In genomic region chr19:10717356-10718204, GRCh38 we compare ENCODE assay signal across 1 cellular context.
TF ChIP-seq lines count a peak whose summit lies in the region.

Gene DNM2 (plus strand): TSS chr19:10718079. CDS start chr19:10718243, 164 bp downstream.

TF ChIP-seq in K562, 482 proteins besides CTCF, POLR2A, EP300 and RAD21 (continued from another document and continues in another):
- no peak for TF ChIP-seq FIP1L1 (IDR thresholded peaks at IDR 0.05; ENCODE audit: low read depth, low read length, poor library complexity, severe bottlenecking)
- no peak for TF ChIP-seq TAF9B (IDR thresholded peaks at IDR 0.05; ENCODE audit: partially characterized antibody)
- TF ChIP-seq CBX2 (IDR thresholded peaks at IDR 0.05; ENCODE audit: insufficient read depth, low read length, poor library complexity, severe bottlenecking), result no peak
- TF ChIP-seq VEZF1 (CRISPR knock-in tag; IDR thresholded peaks at IDR 0.05), result peak; percentile 82
- no peak for TF ChIP-seq KDM1A (IDR thresholded peaks at IDR 0.05)
- TF ChIP-seq RHOXF2B (CRISPR knock-in tag; conservative IDR thresholded peaks at IDR 0.05), result no peak
- TF ChIP-seq SP2 (IDR thresholded peaks at IDR 0.05; ENCODE audit: extremely low read depth, low read depth, low read length, poor library complexity, severe bottlenecking), result peak; percentile 97
- TF ChIP-seq CBX3 (IDR thresholded peaks at IDR 0.05; ENCODE audit: borderline replicate concordance in 1 of 2, low read length in 2 of 2), result peak in 1 of 2 experiments; percentile 68; a peak in 1 of 3 replicates
- no peak; the same call in 1 of the 2 replicates for TF ChIP-seq EGR1 (conservative IDR thresholded peaks at IDR 0.05)
- TF ChIP-seq HNRNPH1 (optimal IDR thresholded peaks at IDR 0.05; ENCODE audit: low read depth, low read length), result no peak
- no peak for TF ChIP-seq SIN3B (IDR thresholded peaks at IDR 0.05; ENCODE audit: low read depth)
- TF ChIP-seq MIER1 (IDR thresholded peaks at IDR 0.05; ENCODE audit: low read depth), result no peak
- no peak for TF ChIP-seq ZC3H11A (IDR thresholded peaks at IDR 0.05; ENCODE audit: low read depth, low read length)
- no peak for TF ChIP-seq HOXB6 (CRISPR knock-in tag; IDR thresholded peaks at IDR 0.05; ENCODE audit: borderline replicate concordance)
- peak; percentile 100 for TF ChIP-seq ASH1L (IDR thresholded peaks at IDR 0.05; ENCODE audit: borderline replicate concordance, low read depth, partially characterized antibody)
- TF ChIP-seq PURB (CRISPR knock-in tag; IDR thresholded peaks at IDR 0.05; ENCODE audit: low read depth), result no peak
- TF ChIP-seq CBX8 (IDR thresholded peaks at IDR 0.05; ENCODE audit: borderline replicate concordance, extremely low read depth, low read depth, low read length, poor library complexity, severe bottlenecking), result no peak
- peak; percentile 60 for TF ChIP-seq JUND (IDR thresholded peaks at IDR 0.05; ENCODE audit: borderline replicate concordance, low read depth, low read length)
- TF ChIP-seq JUND (tag; IDR thresholded peaks at IDR 0.05; ENCODE audit: borderline replicate concordance, low read depth, low read length), result peak; percentile 32; the same call in 1 of the 3 replicates
- no peak for TF ChIP-seq PHB2 (IDR thresholded peaks at IDR 0.05; ENCODE audit: low read depth)
- TF ChIP-seq CSDE1 (IDR thresholded peaks at IDR 0.05), result no peak
- TF ChIP-seq ATF6 (CRISPR knock-in tag; IDR thresholded peaks at IDR 0.05), result no peak
- no peak for TF ChIP-seq TGIF2 (CRISPR knock-in tag; IDR thresholded peaks at IDR 0.05)
- peak; percentile 93 for TF ChIP-seq ZBTB33 (CRISPR knock-in tag; IDR thresholded peaks at IDR 0.05)
- TF ChIP-seq RAD51 (IDR thresholded peaks at IDR 0.05; ENCODE audit: borderline replicate concordance, low read depth), result no peak
- TF ChIP-seq BCL6 (CRISPR knock-in tag; IDR thresholded peaks at IDR 0.05), result no peak
- 0 out of 4 replicates have a peak, but pooled peaks of 1 of the 2 experiments have one; percentile 69 for TF ChIP-seq ARNT (IDR thresholded peaks at IDR 0.05)
- TF ChIP-seq NFE2 (IDR thresholded peaks at IDR 0.05; ENCODE audit: low read depth), result no peak
- TF ChIP-seq DDX20 (tag; IDR thresholded peaks at IDR 0.05; ENCODE audit: low read depth), result no peak
- peak; percentile 45 for TF ChIP-seq EP400 (IDR thresholded peaks at IDR 0.05)
- no peak for TF ChIP-seq MECOM (CRISPR knock-in tag; IDR thresholded peaks at IDR 0.05)
- TF ChIP-seq TAF15 (IDR thresholded peaks at IDR 0.05; ENCODE audit: low read depth, low read length), result no peak
- TF ChIP-seq HMG20B (CRISPR knock-in tag; IDR thresholded peaks at IDR 0.05), result no peak
- no peak for TF ChIP-seq ZNF655 (CRISPR knock-in tag; IDR thresholded peaks at IDR 0.05)
- 0 out of 2 replicates have a peak, but pooled peaks have one; percentile 59 for TF ChIP-seq ZNF395 (CRISPR knock-in tag; IDR thresholded peaks at IDR 0.05)
- 0 out of 2 replicates have a peak, but pooled peaks have one; percentile 45 for TF ChIP-seq E2F1 (CRISPR knock-in tag; IDR thresholded peaks at IDR 0.05)
- no peak for TF ChIP-seq IRF2 (CRISPR knock-in tag; IDR thresholded peaks at IDR 0.05)
- TF ChIP-seq CBFA2T3 (IDR thresholded peaks at IDR 0.05), result no peak
- TF ChIP-seq DNMT1 (IDR thresholded peaks at IDR 0.05), result no peak
- no peak for TF ChIP-seq ZNF274 (IDR thresholded peaks at IDR 0.05; ENCODE audit: borderline replicate concordance, low read depth, low read length)
- no peak for TF ChIP-seq DLX4 (CRISPR knock-in tag; IDR thresholded peaks at IDR 0.05)
- TF ChIP-seq NCOR1 (IDR thresholded peaks at IDR 0.05), result no peak
- no peak for TF ChIP-seq ATF4 (CRISPR knock-in tag; IDR thresholded peaks at IDR 0.05)
- TF ChIP-seq SMARCA4 (IDR thresholded peaks at IDR 0.05), result no peak
- peak; percentile 88 for TF ChIP-seq LEF1 (IDR thresholded peaks at IDR 0.05)
- TF ChIP-seq STAG1 (CRISPR knock-in tag; IDR thresholded peaks at IDR 0.05; ENCODE audit: borderline replicate concordance), result no peak; the same call in 1 of the 2 replicates
- TF ChIP-seq NONO (IDR thresholded peaks at IDR 0.05; ENCODE audit: low read depth in 2 of 2, low read length in 1 of 2), result peak in 1 of 2 experiments; percentile 78; a peak in 1 of 4 replicates
- TF ChIP-seq MYNN (IDR thresholded peaks at IDR 0.05), result no peak
- TF ChIP-seq MYNN (CRISPR knock-in tag; IDR thresholded peaks at IDR 0.05), result no peak
- TF ChIP-seq RBM39 (optimal IDR thresholded peaks at IDR 0.05; ENCODE audit: low read depth, low read length), result no peak
- TF ChIP-seq ZBTB5 (IDR thresholded peaks at IDR 0.05), result no peak
- no peak for TF ChIP-seq E2F8 (IDR thresholded peaks at IDR 0.05; ENCODE audit: low read depth, partially characterized antibody)
- peak in 1 of 2 experiments; percentile 100; a peak in 2 of 4 replicates for TF ChIP-seq MLLT1 (IDR thresholded peaks at IDR 0.05)
